Comparison of ENCODE assay signal across 6 cellular contexts in genomic region chr16:35170061-35170460, GRCh38.
DNase-seq lines count a peak whose midpoint lies in the region; ATAC-seq and TF ChIP-seq lines count a peak whose summit lies in the region.
"Not testable (repeated sequence)": the region's sequence is repeated elsewhere in the genome, so short reads cannot be mapped to it uniquely, and the experiment has no call there.

No MANE protein-coding gene starts in this region.

- DNase-seq in D341Med (ENCODE audit: low spot score) = peak; percentile 1
- DNase-seq in islet precursor cell = peak; percentile 16
- DNase-seq in left lobe of liver (ENCODE audit: low spot score) = peak; percentile 28
- peak; percentile 25 for DNase-seq in lower lobe of right lung
- peak; percentile 81 for DNase-seq in osteocyte (ENCODE audit: extremely low spot score, unreplicated experiment)
- peak; percentile 40 for DNase-seq in spleen

- H3K4me3 ChIP-seq in lower lobe of right lung, spleen: not testable (repeated sequence)

- not testable (repeated sequence) for H3K27ac Mint-ChIP-seq in osteocyte (ENCODE audit: unreplicated experiment)

- H3K4me1 Mint-ChIP-seq in osteocyte (ENCODE audit: unreplicated experiment) = not testable (repeated sequence)

- not testable (repeated sequence) for H3K9me3 ChIP-seq in lower lobe of right lung
- H3K9me3 ChIP-seq in spleen = peaks cover 0 to 79% (median 66%) of the 10 kb centered on the region in 8 donors

- not testable (repeated sequence) for TF ChIP-seq POLR2A in spleen (IDR thresholded peaks at IDR 0.05)

- intact Hi-C loops in lower lobe of right lung (cut with DNase I); spleen (cut with DNase I; ENCODE audit: low total_unique reads): not testable (repeated sequence)

- WGBS in spleen, 5 donors = 70 to 79% (median 76%) methylated on average over 42 of the region's 42 CpGs

- H3K36me3 ChIP-seq in lower lobe of right lung, spleen: not testable (repeated sequence)

- H3K27me3 Mint-ChIP-seq in osteocyte (ENCODE audit: unreplicated experiment) = not testable (repeated sequence)

- H3K4me1 ChIP-seq in lower lobe of right lung, spleen: not testable (repeated sequence)

- H3K36me3 Mint-ChIP-seq in osteocyte (ENCODE audit: unreplicated experiment) = not testable (repeated sequence)

- TF ChIP-seq CTCF in lower lobe of right lung (IDR thresholded peaks at IDR 0.05); osteocyte (IDR thresholded peaks at IDR 0.05); spleen (IDR thresholded peaks at IDR 0.05 in 8 of 11, conservative IDR thresholded peaks at IDR 0.05 in 3 of 11): not testable (repeated sequence)

- ATAC-seq in left lobe of liver, lower lobe of right lung: not testable (repeated sequence)

- not testable (repeated sequence) for H3K27me3 ChIP-seq in lower lobe of right lung (ENCODE audit: low read depth); spleen (replicated peaks in 1 of 7)

- H3K9me3 Mint-ChIP-seq in osteocyte (ENCODE audit: unreplicated experiment) = peaks cover 13% of the 10 kb centered on the region

- not testable (repeated sequence) for H3K27ac ChIP-seq in lower lobe of right lung, spleen

- H3K4me3 Mint-ChIP-seq in osteocyte (ENCODE audit: unreplicated experiment) = not testable (repeated sequence)

Comparison
In these comparisons a context has a peak if more than half of its experiments do, and no peak if none do; other contexts are left out.
1. DNase-seq: peak in every context shown above with its lines; median percentile 81 in osteocyte; 40 in spleen; 28 in left lobe of liver; 25 in lower lobe of right lung; 16 in islet precursor cell; 1 in D341Med.